In the genomic region with DNA sequence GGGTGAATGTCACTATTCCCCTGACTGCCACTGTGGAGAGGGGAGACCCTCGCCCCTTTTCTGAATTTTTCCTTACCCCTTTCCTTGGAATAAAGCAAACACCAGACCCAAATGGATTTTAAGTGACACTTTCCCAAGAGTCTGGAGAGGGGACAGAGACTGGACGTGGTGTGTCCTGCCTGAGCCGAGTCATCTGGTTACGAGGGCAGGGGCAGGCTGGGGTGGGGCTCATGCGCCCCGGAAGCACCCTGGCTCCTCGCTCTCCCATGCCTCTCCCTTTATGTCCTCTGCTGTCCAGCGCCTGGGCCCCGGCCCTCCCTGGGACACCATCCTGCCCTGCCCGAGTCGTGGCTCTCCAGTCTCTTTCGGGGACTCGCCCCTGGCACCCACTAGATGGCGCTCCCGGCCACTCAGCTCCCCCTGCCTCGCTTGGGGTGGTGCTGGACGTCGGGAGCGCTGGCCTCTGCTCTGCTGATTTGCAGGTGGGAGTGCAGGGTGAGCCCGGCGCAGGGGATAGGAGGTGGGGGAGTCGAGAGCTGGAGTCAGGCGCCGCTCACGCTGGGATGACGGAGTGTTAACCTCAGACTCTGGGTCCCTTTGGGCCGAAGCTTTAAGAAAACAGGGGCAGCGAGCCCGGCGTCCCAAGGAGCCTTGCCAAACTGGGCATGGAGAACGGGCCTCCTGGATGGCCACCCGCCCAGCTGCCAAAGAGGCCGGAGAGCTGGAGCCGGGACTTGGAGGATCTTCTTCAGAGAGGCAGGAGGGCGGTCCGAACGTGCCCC, we compare ENCODE assay signal across 8 cellular contexts.
DNase-seq lines count a peak whose midpoint lies in the region; ATAC-seq and TF ChIP-seq lines count a peak whose summit lies in the region.

No MANE protein-coding gene starts in this region.

- RAD21 ChIA-PET in HCT116 (lab: Charles Lee; ENCODE audit: low non-redundant PET in 1 of 2, low total read pairs in 2 of 2, uncharacterized antibody in 2 of 2, unreplicated experiment in 2 of 2): interaction anchor here (0.9 to 1.4 kb wide), 5 partner anchors 41 to 240 kb away, joined by 3 to 7 read pairs (median 4); a partner anchor contains a TSS

- no TSS peak for BruUV-seq in HCT116 (replicated peaks; lab: Mats Ljungman, UMichigan)

- TF ChIP-seq RAD21 in HCT116 (IDR thresholded peaks at IDR 0.05; ENCODE audit: low read depth): peak; percentile 75

- peak overlapping the region; percentile 26 for H3K9ac ChIP-seq in HCT116 (ENCODE audit: low read length)

- CTCF ChIA-PET in HCT116 (lab: Charles Lee): interaction anchor here (0.6 to 3.2 kb wide), 42 partner anchors 9 to 339 kb away, joined by 3 to 51 read pairs (median 5); a partner anchor contains a TSS

- no peaks in the 10 kb centered on the region for H3K79me2 ChIP-seq in HCT116 (ENCODE audit: insufficient read depth, low read length)

- H3K4me2 ChIP-seq in HCT116 (ENCODE audit: low read length): peak overlapping the region; percentile 97

- H3K4me3 ChIP-seq in HCT116 (replicated peaks in 1 of 2; ENCODE audit: low read depth in 1 of 2, low read length in 2 of 2): peak overlapping the region; percentile 48 to 59

- H3K9me2 ChIP-seq in HCT116 (ENCODE audit: insufficient read depth): no peaks in the 10 kb centered on the region

- H3K9me3 ChIP-seq in HCT116 (ENCODE audit: control insufficient read depth in 1 of 2, insufficient read depth in 1 of 2, low read depth in 1 of 2, low read length in 2 of 2): no peaks in the 10 kb centered on the region

- no peaks in the 10 kb centered on the region for H3K27me3 ChIP-seq in HCT116 (ENCODE audit: insufficient read depth, low read length)

- intact Hi-C loops in HCT116 (cut with micrococcal nuclease): loop anchor here (1.0 to 5.0 kb wide), 3 partner anchors 40 to 205 kb away; a partner anchor contains a TSS
- intact Hi-C loops in left colon (cut with DNase I, micrococcal nuclease): no loop called here

- ATAC-seq in HCT116: peak; percentile 92
- peak; percentile 93 for ATAC-seq in left colon
- no peak for ATAC-seq in HG03175 (IDR thresholded peaks at IDR 0.05; ENCODE audit: unreplicated experiment)

- peak; percentile 88 to 94 (median 91) for TF ChIP-seq CTCF in HCT116 (IDR thresholded peaks at IDR 0.05 in 2 of 3, conservative IDR thresholded peaks at IDR 0.05 in 1 of 3; ENCODE audit: borderline replicate concordance in 1 of 3, insufficient read depth in 1 of 3, low read depth in 2 of 3, low read length in 2 of 3)

- POLR2A ChIA-PET in HCT116 (lab: Charles Lee): interaction anchor here (1.2 to 1.3 kb wide), 2 partner anchors 15 to 92 kb away, joined by 3 to 7 read pairs; no protein-coding TSS in a partner anchor

- peak; percentile 87 for DNase-seq in CD1c-positive myeloid dendritic cell (ENCODE audit: extremely low spot score)
- DNase-seq in HCT116 (ENCODE audit: low read depth, low spot score): peak; percentile 72
- DNase-seq in NCI-H460 (ENCODE audit: extremely low read depth, low read depth): peak; percentile 65
- DNase-seq in activated CD4-positive, alpha-beta T cell treated with anti-CD3 and anti-CD28 coated beads for 48 hours: peak; percentile 85
- DNase-seq in left colon: peak; percentile 68 to 86
- peak; percentile 29 to 65 (median 52) for DNase-seq in stimulated activated CD4-positive, alpha-beta T cell treated with anti-CD3 and anti-CD28 coated beads, Interleukin-1b, Interleukin-23, amount 100 ng/mL, for 24 hours (ENCODE audit: low read depth in 4 of 4, low spot score in 1 of 4)

- peak overlapping the region; percentile 62 for H2AFZ ChIP-seq in HCT116 (ENCODE audit: low read depth, low read length, poor library complexity, severe bottlenecking)

- peaks cover 14 to 23% of the 10 kb centered on the region in 2 experiments for H3K4me1 ChIP-seq in HCT116 (ENCODE audit: control insufficient read depth in 1 of 2, insufficient read depth in 2 of 2, low read length in 2 of 2)

- H3K36me3 ChIP-seq in HCT116 (ENCODE audit: control insufficient read depth in 1 of 2, insufficient read depth in 2 of 2, low read length in 2 of 2): no peaks in the 10 kb centered on the region

- H4K20me1 ChIP-seq in HCT116 (ENCODE audit: insufficient read depth): no peaks in the 10 kb centered on the region

- no peak for TF ChIP-seq POLR2A in HCT116 (IDR thresholded peaks at IDR 0.05; ENCODE audit: borderline replicate concordance, extremely low read depth, insufficient read depth, insufficient read length)

- H3K27ac ChIP-seq in HCT116 (ENCODE audit: low read depth, low read length) (no peak overlapping the region; the same call in 1 of the 2 replicates), cingulate gyrus (ENCODE audit: low read depth, low read length) (peak overlapping the region; percentile 87)

TF ChIP-seq in HCT116, 20 proteins besides CTCF, POLR2A, EP300 and RAD21:
- TF ChIP-seq EZH2phosphoT487 (IDR thresholded peaks at IDR 0.05; ENCODE audit: borderline replicate concordance): no peak
- TF ChIP-seq, protein P1, sequence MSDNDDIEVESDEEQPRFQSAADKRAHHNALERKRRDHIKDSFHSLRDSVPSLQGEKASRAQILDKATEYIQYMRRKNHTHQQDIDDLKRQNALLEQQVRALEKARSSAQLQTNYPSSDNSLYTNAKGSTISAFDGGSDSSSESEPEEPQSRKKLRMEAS (IDR thresholded peaks at IDR 0.05): peak; percentile 36; the same call in 1 of the 2 replicates
- no peak for TF ChIP-seq EZH2 (IDR thresholded peaks at IDR 0.05)
- no peak for TF ChIP-seq TCF7L2 (IDR thresholded peaks at IDR 0.05; ENCODE audit: borderline replicate concordance, extremely low read depth, insufficient read depth, insufficient read length)
- no peak for TF ChIP-seq ELF1 (IDR thresholded peaks at IDR 0.05; ENCODE audit: borderline replicate concordance, low read depth)
- TF ChIP-seq ZFX (IDR thresholded peaks at IDR 0.05): no peak
- no peak for TF ChIP-seq FOSL1 (IDR thresholded peaks at IDR 0.05; ENCODE audit: low read depth)
- 0 out of 2 replicates have a peak, but pooled peaks have one; percentile 23 for TF ChIP-seq POLR2AphosphoS5 (IDR thresholded peaks at IDR 0.05; ENCODE audit: low read depth, low read length)
- TF ChIP-seq CBX3 (IDR thresholded peaks at IDR 0.05; ENCODE audit: low read depth): no peak
- TF ChIP-seq, protein P2, sequence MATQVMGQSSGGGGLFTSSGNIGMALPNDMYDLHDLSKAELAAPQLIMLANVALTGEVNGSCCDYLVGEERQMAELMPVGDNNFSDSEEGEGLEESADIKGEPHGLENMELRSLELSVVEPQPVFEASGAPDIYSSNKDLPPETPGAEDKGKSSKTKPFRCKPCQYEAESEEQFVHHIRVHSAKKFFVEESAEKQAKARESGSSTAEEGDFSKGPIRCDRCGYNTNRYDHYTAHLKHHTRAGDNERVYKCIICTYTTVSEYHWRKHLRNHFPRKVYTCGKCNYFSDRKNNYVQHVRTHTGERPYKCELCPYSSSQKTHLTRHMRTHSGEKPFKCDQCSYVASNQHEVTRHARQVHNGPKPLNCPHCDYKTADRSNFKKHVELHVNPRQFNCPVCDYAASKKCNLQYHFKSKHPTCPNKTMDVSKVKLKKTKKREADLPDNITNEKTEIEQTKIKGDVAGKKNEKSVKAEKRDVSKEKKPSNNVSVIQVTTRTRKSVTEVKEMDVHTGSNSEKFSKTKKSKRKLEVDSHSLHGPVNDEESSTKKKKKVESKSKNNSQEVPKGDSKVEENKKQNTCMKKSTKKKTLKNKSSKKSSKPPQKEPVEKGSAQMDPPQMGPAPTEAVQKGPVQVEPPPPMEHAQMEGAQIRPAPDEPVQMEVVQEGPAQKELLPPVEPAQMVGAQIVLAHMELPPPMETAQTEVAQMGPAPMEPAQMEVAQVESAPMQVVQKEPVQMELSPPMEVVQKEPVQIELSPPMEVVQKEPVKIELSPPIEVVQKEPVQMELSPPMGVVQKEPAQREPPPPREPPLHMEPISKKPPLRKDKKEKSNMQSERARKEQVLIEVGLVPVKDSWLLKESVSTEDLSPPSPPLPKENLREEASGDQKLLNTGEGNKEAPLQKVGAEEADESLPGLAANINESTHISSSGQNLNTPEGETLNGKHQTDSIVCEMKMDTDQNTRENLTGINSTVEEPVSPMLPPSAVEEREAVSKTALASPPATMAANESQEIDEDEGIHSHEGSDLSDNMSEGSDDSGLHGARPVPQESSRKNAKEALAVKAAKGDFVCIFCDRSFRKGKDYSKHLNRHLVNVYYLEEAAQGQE (IDR thresholded peaks at IDR 0.05; ENCODE audit: low read depth): no peak
- TF ChIP-seq ZNF274 (IDR thresholded peaks at IDR 0.05; ENCODE audit: low read depth, low read length): no peak
- TF ChIP-seq, protein P3, sequence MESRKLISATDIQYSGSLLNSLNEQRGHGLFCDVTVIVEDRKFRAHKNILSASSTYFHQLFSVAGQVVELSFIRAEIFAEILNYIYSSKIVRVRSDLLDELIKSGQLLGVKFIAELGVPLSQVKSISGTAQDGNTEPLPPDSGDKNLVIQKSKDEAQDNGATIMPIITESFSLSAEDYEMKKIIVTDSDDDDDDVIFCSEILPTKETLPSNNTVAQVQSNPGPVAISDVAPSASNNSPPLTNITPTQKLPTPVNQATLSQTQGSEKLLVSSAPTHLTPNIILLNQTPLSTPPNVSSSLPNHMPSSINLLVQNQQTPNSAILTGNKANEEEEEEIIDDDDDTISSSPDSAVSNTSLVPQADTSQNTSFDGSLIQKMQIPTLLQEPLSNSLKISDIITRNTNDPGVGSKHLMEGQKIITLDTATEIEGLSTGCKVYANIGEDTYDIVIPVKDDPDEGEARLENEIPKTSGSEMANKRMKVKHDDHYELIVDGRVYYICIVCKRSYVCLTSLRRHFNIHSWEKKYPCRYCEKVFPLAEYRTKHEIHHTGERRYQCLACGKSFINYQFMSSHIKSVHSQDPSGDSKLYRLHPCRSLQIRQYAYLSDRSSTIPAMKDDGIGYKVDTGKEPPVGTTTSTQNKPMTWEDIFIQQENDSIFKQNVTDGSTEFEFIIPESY (IDR thresholded peaks at IDR 0.05; ENCODE audit: extremely low read depth, insufficient replicate concordance, low read length): no peak
- TF ChIP-seq, protein P4, sequence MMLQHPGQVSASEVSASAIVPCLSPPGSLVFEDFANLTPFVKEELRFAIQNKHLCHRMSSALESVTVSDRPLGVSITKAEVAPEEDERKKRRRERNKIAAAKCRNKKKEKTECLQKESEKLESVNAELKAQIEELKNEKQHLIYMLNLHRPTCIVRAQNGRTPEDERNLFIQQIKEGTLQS (IDR thresholded peaks at IDR 0.05): no peak
TF ChIP-seq in HCT116: peak in this region for 2.
